1 cellular context compared by ENCODE assay signal in genomic region chr11:8717876-8718753, GRCh38.
TF ChIP-seq lines count a peak whose summit lies in the region.

No MANE protein-coding gene starts in this region.

TF ChIP-seq in HepG2, 621 proteins besides CTCF, POLR2A, EP300 and RAD21 (continued from another document and continues in another):
- TF ChIP-seq HMGXB3 (CRISPR knock-in tag; IDR thresholded peaks at IDR 0.05; ENCODE audit: borderline replicate concordance) = 0 out of 2 replicates have a peak, but pooled peaks have one; percentile 33
- peak; percentile 44; the same call in 1 of the 2 replicates for TF ChIP-seq RXRA (CRISPR knock-in tag; IDR thresholded peaks at IDR 0.05)
- TF ChIP-seq ZBTB7B (CRISPR knock-in tag; IDR thresholded peaks at IDR 0.05) = 0 out of 2 replicates have a peak, but pooled peaks have one; percentile 14
- TF ChIP-seq ZNF737 (CRISPR knock-in tag; IDR thresholded peaks at IDR 0.05; ENCODE audit: borderline replicate concordance) = no peak
- no peak for TF ChIP-seq KDM5B (CRISPR knock-in tag; IDR thresholded peaks at IDR 0.05; ENCODE audit: borderline replicate concordance)
- TF ChIP-seq ZNF230 (CRISPR knock-in tag; IDR thresholded peaks at IDR 0.05) = no peak
- no peak for TF ChIP-seq ZGPAT (CRISPR knock-in tag; IDR thresholded peaks at IDR 0.05)
- peak; percentile 43; the same call in 1 of the 2 replicates for TF ChIP-seq GATAD2A (CRISPR knock-in tag; IDR thresholded peaks at IDR 0.05)
- TF ChIP-seq ZNF740 (CRISPR knock-in tag; IDR thresholded peaks at IDR 0.05) = peak; percentile 88
- TF ChIP-seq RXRB (CRISPR knock-in tag; IDR thresholded peaks at IDR 0.05; ENCODE audit: borderline replicate concordance) = 0 out of 2 replicates have a peak, but pooled peaks have one; percentile 8
- 0 out of 2 replicates have a peak, but pooled peaks have one; percentile 37 for TF ChIP-seq ELF3 (CRISPR knock-in tag; IDR thresholded peaks at IDR 0.05)
- TF ChIP-seq HNF4A (CRISPR knock-in tag; IDR thresholded peaks at IDR 0.05) = peak; percentile 47; the same call in 1 of the 2 replicates
- no peak for TF ChIP-seq HNRNPK (IDR thresholded peaks at IDR 0.05; ENCODE audit: low read depth, low read length, poor library complexity, severe bottlenecking)
- TF ChIP-seq HDAC2 (CRISPR knock-in tag; IDR thresholded peaks at IDR 0.05) = no peak; the same call in 1 of the 2 replicates
- TF ChIP-seq ZNF687 (CRISPR knock-in tag; IDR thresholded peaks at IDR 0.05) = peak; percentile 63
- peak; percentile 13; the same call in 1 of the 2 replicates for TF ChIP-seq MAX (IDR thresholded peaks at IDR 0.05)
- peak; percentile 88 for TF ChIP-seq CEBPB (IDR thresholded peaks at IDR 0.05; ENCODE audit: borderline replicate concordance, low read depth, low read length)
- TF ChIP-seq ZNF281 (CRISPR knock-in tag; IDR thresholded peaks at IDR 0.05; ENCODE audit: borderline replicate concordance) = peak; percentile 54
- no peak for TF ChIP-seq SMAD3 (CRISPR knock-in tag; IDR thresholded peaks at IDR 0.05)
- peak; percentile 43; the same call in 1 of the 2 replicates for TF ChIP-seq ERF (CRISPR knock-in tag; IDR thresholded peaks at IDR 0.05)
- 0 out of 2 replicates have a peak, but pooled peaks have one; percentile 46 for TF ChIP-seq HMG20B (CRISPR knock-in tag; conservative IDR thresholded peaks at IDR 0.05)
- no peak for TF ChIP-seq ZNF574 (CRISPR knock-in tag; IDR thresholded peaks at IDR 0.05)
- TF ChIP-seq ZNF674 (CRISPR knock-in tag; IDR thresholded peaks at IDR 0.05; ENCODE audit: low read depth) = no peak
- TF ChIP-seq JUNB (CRISPR knock-in tag; IDR thresholded peaks at IDR 0.05; ENCODE audit: borderline replicate concordance) = peak; percentile 53; the same call in 1 of the 2 replicates
- TF ChIP-seq TARDBP (CRISPR knock-in tag; IDR thresholded peaks at IDR 0.05) = peak; percentile 25; the same call in 1 of the 2 replicates
- no peak for TF ChIP-seq TFE3 (CRISPR knock-in tag; IDR thresholded peaks at IDR 0.05)
- TF ChIP-seq ZBTB20 (CRISPR knock-in tag; IDR thresholded peaks at IDR 0.05; ENCODE audit: borderline replicate concordance, low read depth) = no peak; the same call in 1 of the 2 replicates
- no peak for TF ChIP-seq ZNF367 (CRISPR knock-in tag; IDR thresholded peaks at IDR 0.05; ENCODE audit: borderline replicate concordance)
- peak; percentile 74; the same call in 1 of the 2 replicates for TF ChIP-seq FOSL1 (CRISPR knock-in tag; IDR thresholded peaks at IDR 0.05; ENCODE audit: borderline replicate concordance)
- TF ChIP-seq YEATS4 (CRISPR knock-in tag; IDR thresholded peaks at IDR 0.05; ENCODE audit: borderline replicate concordance) = peak; percentile 59; the same call in 1 of the 2 replicates
- no peak for TF ChIP-seq ZNF614 (CRISPR knock-in tag; IDR thresholded peaks at IDR 0.05; ENCODE audit: borderline replicate concordance)
- TF ChIP-seq FOSL2 (CRISPR knock-in tag; IDR thresholded peaks at IDR 0.05) = peak; percentile 93
- peak; percentile 83 for TF ChIP-seq PATZ1 (CRISPR knock-in tag; IDR thresholded peaks at IDR 0.05)
- TF ChIP-seq GLMP (CRISPR knock-in tag; IDR thresholded peaks at IDR 0.05; ENCODE audit: borderline replicate concordance) = no peak
- TF ChIP-seq ZNF678 (CRISPR knock-in tag; IDR thresholded peaks at IDR 0.05) = no peak
